10 cellular contexts compared by ENCODE assay signal in the genomic region with DNA sequence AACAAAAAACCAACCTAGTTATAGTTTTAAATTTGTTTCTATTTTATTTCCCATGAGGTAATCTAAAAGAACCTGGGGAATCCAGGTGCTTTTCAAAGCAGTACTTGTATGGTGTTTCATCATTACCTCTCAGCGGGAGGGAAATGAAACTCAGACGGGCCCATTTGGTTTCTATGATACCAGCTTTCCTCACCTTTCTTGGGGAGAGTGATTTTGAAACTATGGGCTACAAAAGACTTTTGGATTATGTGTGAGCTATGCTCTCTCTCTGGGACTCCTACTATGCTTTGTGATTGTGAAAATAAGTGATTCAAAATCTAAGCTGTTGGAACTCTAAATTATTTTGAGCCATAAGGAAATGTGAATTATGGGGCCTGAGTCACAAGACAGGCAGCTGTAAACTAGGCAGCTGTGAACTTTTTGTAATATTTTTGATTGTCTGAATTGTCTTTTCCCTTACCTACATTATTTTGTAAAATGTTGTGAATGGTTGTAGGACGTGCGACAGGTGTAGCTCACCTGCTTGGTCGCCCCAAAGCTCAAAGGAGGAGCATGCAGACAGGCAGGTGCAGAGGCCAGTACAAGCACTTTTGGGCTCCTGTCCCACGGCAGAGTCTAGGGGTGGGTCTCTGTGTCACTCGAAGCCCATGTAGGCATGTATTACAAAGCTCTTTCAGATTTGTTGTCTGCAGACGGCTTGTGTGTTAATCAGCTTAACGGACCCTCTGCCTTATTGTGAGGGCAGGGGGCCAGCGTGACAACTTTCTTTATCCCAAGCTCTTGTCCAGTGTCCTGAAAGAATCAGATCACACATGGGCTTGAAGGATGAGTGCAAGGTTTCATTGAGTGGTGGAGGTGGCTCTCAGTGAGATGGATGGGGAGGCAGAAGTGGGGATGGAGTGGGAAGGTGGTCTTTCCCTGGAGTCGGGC.
DNase-seq lines count a peak whose midpoint lies in the region; ATAC-seq, FAIRE-seq and TF ChIP-seq lines count a peak whose summit lies in the region.
"Had no signal": no experiment of that assay in that cellular context is flagged by ENCODE, and none has a peak within 500 bp of the region (broad histone marks: within the 10 kb centered on the region; RNA-seq: fewer than 3 reads in every experiment).

No MANE protein-coding gene starts in this region.

- no peaks in the 10 kb centered on the region for H3K36me3 ChIP-seq in upper lobe of left lung

- H3K27ac Mint-ChIP-seq in activated naive CD4-positive, alpha-beta T cell treated with anti-CD3 and anti-CD28 coated beads for 36 hours = peak overlapping the region; percentile 79
- no peak overlapping the region for H3K27ac Mint-ChIP-seq in activated naive CD4-positive, alpha-beta T cell treated with anti-CD3 and anti-CD28 coated beads, Interleukin-2, amount 10 ng/mL, durations not matched to agents 7 days and 5 days
- H3K27ac Mint-ChIP-seq in T-helper 17 cell = no peak overlapping the region
- H3K27ac Mint-ChIP-seq in stimulated activated naive CD8-positive, alpha-beta T cell treated with anti-CD3 and anti-CD28 coated beads, Interleukin-15, Interleukin-2, amounts not matched to agents 100 ng/mL and 50 ng/mL, for 24 hours = peak overlapping the region; percentile 83
- H3K27ac Mint-ChIP-seq: activated naive CD8-positive, alpha-beta T cell had no signal

- TF ChIP-seq CTCF in upper lobe of left lung (IDR thresholded peaks at IDR 0.05) = no peak
- no peak for TF ChIP-seq CTCF in lower leg skin (IDR thresholded peaks at IDR 0.05)
- no peak for TF ChIP-seq CTCF in D721Med (IDR thresholded peaks at IDR 0.05; ENCODE audit: insufficient read depth, missing control alignments)

- no peaks in the 10 kb centered on the region for H3K36me3 Mint-ChIP-seq in activated naive CD4-positive, alpha-beta T cell treated with anti-CD3 and anti-CD28 coated beads for 36 hours (ENCODE audit: low read depth)
- H3K36me3 Mint-ChIP-seq in activated naive CD4-positive, alpha-beta T cell treated with anti-CD3 and anti-CD28 coated beads, Interleukin-2, amount 10 ng/mL, durations not matched to agents 7 days and 5 days = no peaks in the 10 kb centered on the region
- no peaks in the 10 kb centered on the region for H3K36me3 Mint-ChIP-seq in T-helper 17 cell (ENCODE audit: low read depth)
- H3K36me3 Mint-ChIP-seq in stimulated activated naive CD8-positive, alpha-beta T cell treated with anti-CD3 and anti-CD28 coated beads, Interleukin-15, Interleukin-2, amounts not matched to agents 100 ng/mL and 50 ng/mL, for 24 hours (ENCODE audit: low read depth) = no peaks in the 10 kb centered on the region
- H3K36me3 Mint-ChIP-seq: activated naive CD8-positive, alpha-beta T cell had no signal

- CTCF ChIA-PET in activated naive CD4-positive, alpha-beta T cell treated with anti-CD3 and anti-CD28 coated beads for 36 hours (lab: Charles Lee) = interaction anchor here (0.7 to 1.9 kb wide), 14 partner anchors 9 to 157 kb away, joined by 3 to 12 read pairs (median 3); no protein-coding TSS in a partner anchor
- CTCF ChIA-PET in activated naive CD4-positive, alpha-beta T cell treated with anti-CD3 and anti-CD28 coated beads, Interleukin-2, amount 10 ng/mL, durations not matched to agents 7 days and 5 days (lab: Charles Lee) = interaction anchor here (0.8 to 2.3 kb wide), 4 partner anchors 11 to 154 kb away, joined by 3 to 5 read pairs (median 4); no protein-coding TSS in a partner anchor

- no peak overlapping the region for H3K27ac ChIP-seq in upper lobe of left lung
- H3K27ac ChIP-seq: C4-2B had no signal

- H3K9me3 Mint-ChIP-seq in activated naive CD4-positive, alpha-beta T cell treated with anti-CD3 and anti-CD28 coated beads for 36 hours = no peaks in the 10 kb centered on the region
- peaks cover 2% of the 10 kb centered on the region for H3K9me3 Mint-ChIP-seq in activated naive CD4-positive, alpha-beta T cell treated with anti-CD3 and anti-CD28 coated beads, Interleukin-2, amount 10 ng/mL, durations not matched to agents 7 days and 5 days
- no peaks in the 10 kb centered on the region for H3K9me3 Mint-ChIP-seq in stimulated activated naive CD8-positive, alpha-beta T cell treated with anti-CD3 and anti-CD28 coated beads, Interleukin-15, Interleukin-2, amounts not matched to agents 100 ng/mL and 50 ng/mL, for 24 hours

- peaks cover 7% of the 10 kb centered on the region for H3K27me3 Mint-ChIP-seq in activated naive CD4-positive, alpha-beta T cell treated with anti-CD3 and anti-CD28 coated beads for 36 hours (ENCODE audit: low read depth)
- peaks cover 4% of the 10 kb centered on the region for H3K27me3 Mint-ChIP-seq in activated naive CD4-positive, alpha-beta T cell treated with anti-CD3 and anti-CD28 coated beads, Interleukin-2, amount 10 ng/mL, durations not matched to agents 7 days and 5 days
- peaks cover 40% of the 10 kb centered on the region for H3K27me3 Mint-ChIP-seq in T-helper 17 cell
- H3K27me3 Mint-ChIP-seq in stimulated activated naive CD8-positive, alpha-beta T cell treated with anti-CD3 and anti-CD28 coated beads, Interleukin-15, Interleukin-2, amounts not matched to agents 100 ng/mL and 50 ng/mL, for 24 hours = peaks cover 4% of the 10 kb centered on the region
- H3K27me3 Mint-ChIP-seq: activated naive CD8-positive, alpha-beta T cell had no signal

- 83 to 89% methylated on average over 11 of the region's 11 CpGs for WGBS in upper lobe of left lung, 2 donors
- 86 to 87% methylated on average over 11 of the region's 11 CpGs for WGBS in lower leg skin, 2 donors

- TF ChIP-seq EP300 in upper lobe of left lung (IDR thresholded peaks at IDR 0.05) = no peak

- H3K9me3 ChIP-seq in T-helper 17 cell (ENCODE audit: control insufficient read depth, low read length, poor library complexity, severe bottlenecking) (no peaks in the 10 kb centered on the region), upper lobe of left lung (no peaks in the 10 kb centered on the region)

- intact Hi-C loops in activated naive CD4-positive, alpha-beta T cell treated with anti-CD3 and anti-CD28 coated beads for 36 hours (cut with micrococcal nuclease) = loop anchor here (1.0 to 5.0 kb wide), 18 partner anchors 10 to 462 kb away; a partner anchor contains a TSS
- intact Hi-C loops in lower leg skin (cut with DNase I; ENCODE audit: low total_unique reads) = no loop called here

- peak; percentile 84 for DNase-seq in activated naive CD4-positive, alpha-beta T cell treated with anti-CD3 and anti-CD28 coated beads for 36 hours
- no peak for DNase-seq in activated naive CD4-positive, alpha-beta T cell treated with anti-CD3 and anti-CD28 coated beads, Interleukin-2, amount 10 ng/mL, durations not matched to agents 7 days and 5 days
- DNase-seq in T-helper 17 cell (no peak), upper lobe of left lung (no peak), lower leg skin (ENCODE audit: low spot score in 2 of 2) (no peak), D721Med (ENCODE audit: insufficient read length, low spot score) (no peak)

- no peak for FAIRE-seq in D721Med (lab: Jason Lieb, UNC)

- no peak for TF ChIP-seq POLR2A in upper lobe of left lung (IDR thresholded peaks at IDR 0.05)
- TF ChIP-seq POLR2A in lower leg skin (IDR thresholded peaks at IDR 0.05) = no peak

- H3K4me3 Mint-ChIP-seq in activated naive CD4-positive, alpha-beta T cell treated with anti-CD3 and anti-CD28 coated beads for 36 hours = no peak overlapping the region
- H3K4me3 Mint-ChIP-seq in activated naive CD4-positive, alpha-beta T cell treated with anti-CD3 and anti-CD28 coated beads, Interleukin-2, amount 10 ng/mL, durations not matched to agents 7 days and 5 days = no peak overlapping the region
- no peak overlapping the region for H3K4me3 Mint-ChIP-seq in T-helper 17 cell
- H3K4me3 Mint-ChIP-seq in stimulated activated naive CD8-positive, alpha-beta T cell treated with anti-CD3 and anti-CD28 coated beads, Interleukin-15, Interleukin-2, amounts not matched to agents 100 ng/mL and 50 ng/mL, for 24 hours = no peak overlapping the region
- H3K4me3 Mint-ChIP-seq: activated naive CD8-positive, alpha-beta T cell had no signal

- H3K4me1 ChIP-seq in upper lobe of left lung = peaks cover 7 to 18% (median 13%) of the 10 kb centered on the region in 4 donors

- peaks cover 53% of the 10 kb centered on the region for H3K4me1 Mint-ChIP-seq in activated naive CD4-positive, alpha-beta T cell treated with anti-CD3 and anti-CD28 coated beads for 36 hours (ENCODE audit: low read depth)
- H3K4me1 Mint-ChIP-seq in activated naive CD4-positive, alpha-beta T cell treated with anti-CD3 and anti-CD28 coated beads, Interleukin-2, amount 10 ng/mL, durations not matched to agents 7 days and 5 days = peaks cover 20% of the 10 kb centered on the region
- peaks cover 17% of the 10 kb centered on the region for H3K4me1 Mint-ChIP-seq in T-helper 17 cell
- peaks cover 57% of the 10 kb centered on the region for H3K4me1 Mint-ChIP-seq in stimulated activated naive CD8-positive, alpha-beta T cell treated with anti-CD3 and anti-CD28 coated beads, Interleukin-15, Interleukin-2, amounts not matched to agents 100 ng/mL and 50 ng/mL, for 24 hours (ENCODE audit: low read depth)

- ATAC-seq in HG02970 (IDR thresholded peaks at IDR 0.05; ENCODE audit: low FRiP score, unreplicated experiment) (peak; percentile 54), T-helper 17 cell (peak; percentile 64), upper lobe of left lung (ENCODE audit: low FRiP score in 2 of 2) (no peak)

- no peaks in the 10 kb centered on the region for H3K27me3 ChIP-seq in upper lobe of left lung

- H3K4me3 ChIP-seq in upper lobe of left lung = no peak overlapping the region
- no peak overlapping the region for H3K4me3 ChIP-seq in lower leg skin (ENCODE audit: low read depth, poor library complexity, severe bottlenecking)

Comparison
In these comparisons a context has a peak if more than half of its experiments do, and no peak if none do; other contexts are left out.
1. H3K27ac Mint-ChIP-seq: peak in activated naive CD4-positive, alpha-beta T cell treated with anti-CD3 and anti-CD28 coated beads for 36 hours (single experiment) and stimulated activated naive CD8-positive, alpha-beta T cell treated with anti-CD3 and anti-CD28 coated beads, Interleukin-15, Interleukin-2, amounts not matched to agents 100 ng/mL and 50 ng/mL, for 24 hours (single experiment); none in activated naive CD4-positive, alpha-beta T cell treated with anti-CD3 and anti-CD28 coated beads, Interleukin-2, amount 10 ng/mL, durations not matched to agents 7 days and 5 days (single experiment) and T-helper 17 cell (single experiment).
2. ATAC-seq: peak in HG02970 (single experiment) and T-helper 17 cell (single experiment); none in upper lobe of left lung (0 of 2).